Comparison of ENCODE assay signal across 16 cellular contexts in genomic region chr4:46370531-46370930, GRCh38. TPM values are rescaled to one million over a fixed set of nuclear protein-coding genes. Genes with fewer than 3 reads are reported as not detected.
DNase-seq lines count a peak whose midpoint lies in the region.
"Had no signal": no experiment of that assay in that cellular context is flagged by ENCODE, and none has a peak within 500 bp of the region (broad histone marks: within the 10 kb centered on the region; RNA-seq: fewer than 3 reads in every experiment).

No MANE protein-coding gene starts in this region.

- intact Hi-C loops in cardiac septum (cut with DNase I) = no loop called here

- DNase-seq in G401 (ENCODE audit: low spot score) (peak; percentile 13), globus pallidus (ENCODE audit: low spot score) (peak; percentile 39), putamen (ENCODE audit: low spot score) (peak; percentile 55), cardiac septum (ENCODE audit: low spot score) (no peak), NCI-H774 (lab: John Stamatoyannopoulos, UW) (no peak), SW 1271 (lab: John Stamatoyannopoulos, UW) (no peak)
- DNase-seq: 8988T; ACHN; AML-193; C1 segment of cervical spinal cord; Calu3; CD4-positive, alpha-beta memory T cell; COR-L47; DMS79 treated with DMSO at 0.1 percent for 48 hours; H9 had no signal

- in situ Hi-C loops in G401 (cut with HindIII; ENCODE audit: low sequenced_read_pairs) = no loop called here

RNA-seq across cellular contexts. Expression of gene GABRA2, which starts 19.4 kb away (rescaled TPM):
- 0.43 and 0.95 TPM in 2 replicates for total RNA-seq in G401 (2014; rRNA removed; shearing (Covaris generic))
- total RNA-seq in cardiac septum = 0.22 TPM
- total RNA-seq: Calu3; CD4-positive, alpha-beta memory T cell; Daoy had no signal

Comparison
In these comparisons a context has a peak if more than half of its experiments do, and no peak if none do; other contexts are left out.
1. DNase-seq: peak in G401 (single experiment), globus pallidus (single experiment) and putamen (single experiment); none in cardiac septum (single experiment), NCI-H774 (single experiment) and SW 1271 (0 of 2).